12 cellular contexts compared by ENCODE assay signal in the genomic region with DNA sequence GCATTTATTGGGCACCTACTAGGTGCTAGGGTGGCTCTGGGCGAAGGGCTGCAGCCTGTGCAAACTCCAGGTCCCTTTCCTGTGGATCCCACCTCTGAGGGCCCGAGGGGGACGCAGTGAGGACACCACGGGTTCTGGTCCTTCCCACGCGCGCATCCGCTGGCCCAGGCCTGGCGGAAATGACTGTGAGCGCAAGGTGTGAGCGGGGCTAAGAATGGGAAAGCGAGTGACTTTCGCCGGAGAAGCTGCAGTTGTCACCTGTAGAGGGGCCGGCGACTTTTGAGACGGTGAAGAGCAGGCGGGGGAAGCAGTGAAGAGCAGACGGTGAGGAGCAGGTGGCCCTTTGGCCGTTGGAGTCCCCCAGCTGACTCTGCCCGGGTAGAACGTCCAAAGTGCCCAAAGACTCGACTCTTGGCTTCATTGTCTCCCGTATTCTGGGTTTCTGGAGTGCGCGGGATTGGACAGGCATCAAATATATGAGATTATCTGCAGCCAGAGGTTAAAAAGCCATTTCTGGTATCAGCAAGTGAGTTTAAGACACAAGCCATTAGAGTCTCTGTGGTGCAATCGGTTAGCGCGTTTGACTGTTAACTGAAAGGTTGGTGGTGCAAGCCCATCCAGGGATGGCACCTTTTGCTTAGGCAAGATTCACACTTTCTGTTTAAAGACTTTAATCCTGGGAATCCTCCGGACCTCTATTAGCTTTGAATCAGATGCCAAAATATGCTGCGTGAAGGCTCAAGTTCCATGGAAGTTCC. TPM values are rescaled to one million over a fixed set of nuclear protein-coding genes. Genes with fewer than 3 reads are reported as not detected.
DNase-seq lines count a peak whose midpoint lies in the region; ATAC-seq and TF ChIP-seq lines count a peak whose summit lies in the region.
"Not testable (repeated sequence)": the region's sequence is repeated elsewhere in the genome, so short reads cannot be mapped to it uniquely, and the experiment has no call there.
"Had no signal": no experiment of that assay in that cellular context is flagged by ENCODE, and none has a peak within 500 bp of the region (broad histone marks: within the 10 kb centered on the region; RNA-seq: fewer than 3 reads in every experiment).

No MANE protein-coding gene starts in this region.

- H2AFZ ChIP-seq in H9 (ENCODE audit: low read length) = not testable (repeated sequence)

- not testable (repeated sequence) for H3K23me2 ChIP-seq in H9 (ENCODE audit: insufficient read length, low read depth, low read length, poor library complexity, severe bottlenecking)

- not testable (repeated sequence) for H3K79me2 ChIP-seq in H9 (ENCODE audit: insufficient read depth, low read length)

- H4K20me1 ChIP-seq in H9 (ENCODE audit: control insufficient read depth, insufficient read depth, insufficient read length) = not testable (repeated sequence)

- not testable (repeated sequence) for H2BK5ac ChIP-seq in H9 (ENCODE audit: insufficient read length, low read length)

- DNase-seq in CD4-positive, CD25-positive, alpha-beta regulatory T cell; activated T-cell treated with anti-CD3 and anti-CD28 coated beads, Interleukin-2, amount 50 U/mL, for 24 hours; effector memory CD8-positive, alpha-beta T cell; left lobe of liver (ENCODE audit: low spot score): not testable (repeated sequence)
- DNase-seq in H9 = peak; percentile 30
- DNase-seq in SIG-M5 treated with dmso at 0.1 percent for 504 hours (lab: John Stamatoyannopoulos, UW; ENCODE audit: unreplicated experiment) = peak; percentile 31
- peak; percentile 56 for DNase-seq in natural killer cell treated with Interleukin-12 subunit alpha and Interleukin-12 subunit beta and Interleukin-15 and Interleukin-18, amount 100 ng/mL, for 72 hours (ENCODE audit: low spot score)
- peak; percentile 61 for DNase-seq in upper lobe of right lung

- not testable (repeated sequence) for H3K27me3 Mint-ChIP-seq in CD4-positive, CD25-positive, alpha-beta regulatory T cell; H9 (ENCODE audit: low read depth); activated T-cell treated with anti-CD3 and anti-CD28 coated beads, Interleukin-2, amount 50 U/mL, for 24 hours; effector memory CD8-positive, alpha-beta T cell; natural killer cell treated with Interleukin-12 subunit alpha and Interleukin-12 subunit beta and Interleukin-15 and Interleukin-18, amount 100 ng/mL, for 72 hours

- H3K4me3 ChIP-seq in CD4-positive, CD25-positive, alpha-beta regulatory T cell (ENCODE audit: low read depth, low read length); upper lobe of right lung: not testable (repeated sequence)

- not testable (repeated sequence) for H2BK20ac ChIP-seq in H9 (ENCODE audit: low read depth, low read length, poor library complexity, severe bottlenecking)

- H3K36me3 ChIP-seq in CD4-positive, CD25-positive, alpha-beta regulatory T cell (ENCODE audit: control insufficient read depth, insufficient read depth, low read length); upper lobe of right lung: not testable (repeated sequence)

- not testable (repeated sequence) for H3K79me1 ChIP-seq in H9 (ENCODE audit: insufficient read depth, low read depth, low read length, poor library complexity, severe bottlenecking)

- not testable (repeated sequence) for H2BK120ac ChIP-seq in H9 (ENCODE audit: low read depth, low read length, poor library complexity, severe bottlenecking)

- H3K56ac ChIP-seq in H9 (ENCODE audit: insufficient read length, low read depth, low read length) = not testable (repeated sequence)

- peak overlapping the region in 1 of 4 donors; percentile 7 for H3K4me3 Mint-ChIP-seq in CD4-positive, CD25-positive, alpha-beta regulatory T cell
- not testable (repeated sequence) for H3K4me3 Mint-ChIP-seq in H9; activated T-cell treated with anti-CD3 and anti-CD28 coated beads, Interleukin-2, amount 50 U/mL, for 24 hours; effector memory CD8-positive, alpha-beta T cell; natural killer cell treated with Interleukin-12 subunit alpha and Interleukin-12 subunit beta and Interleukin-15 and Interleukin-18, amount 100 ng/mL, for 72 hours

- not testable (repeated sequence) for H2BK15ac ChIP-seq in H9 (ENCODE audit: low read depth, low read length)

- H4K91ac ChIP-seq in H9 (ENCODE audit: insufficient read length, low read depth, low read length) = not testable (repeated sequence)

- not testable (repeated sequence) for TF ChIP-seq CTCF in H9 (conservative IDR thresholded peaks at IDR 0.05); upper lobe of right lung (IDR thresholded peaks at IDR 0.05)

- H3K18ac ChIP-seq in H9 (ENCODE audit: insufficient read length, low read depth, low read length) = not testable (repeated sequence)

- not testable (repeated sequence) for ATAC-seq in CD4-positive, CD25-positive, alpha-beta regulatory T cell (ENCODE audit: low read depth in 2 of 2); effector memory CD8-positive, alpha-beta T cell (replicated peaks); natural killer cell treated with Interleukin-12 subunit alpha and Interleukin-12 subunit beta and Interleukin-15 and Interleukin-18, amount 100 ng/mL, for 72 hours; upper lobe of right lung
- peak; percentile 12 for ATAC-seq in left lobe of liver

- not testable (repeated sequence) for H3K9me3 Mint-ChIP-seq in CD4-positive, CD25-positive, alpha-beta regulatory T cell; H9; activated T-cell treated with anti-CD3 and anti-CD28 coated beads, Interleukin-2, amount 50 U/mL, for 24 hours; effector memory CD8-positive, alpha-beta T cell; natural killer cell treated with Interleukin-12 subunit alpha and Interleukin-12 subunit beta and Interleukin-15 and Interleukin-18, amount 100 ng/mL, for 72 hours

- H3K23ac ChIP-seq in H9 (ENCODE audit: insufficient read length, low read depth, low read length) = not testable (repeated sequence)

- H3K9ac ChIP-seq in H9 (ENCODE audit: extremely low read depth, insufficient read length, low read length) = not testable (repeated sequence)

- H2AK5ac ChIP-seq in H9 (ENCODE audit: insufficient read length, low read length) = not testable (repeated sequence)

- intact Hi-C loops in upper lobe of right lung (cut with DNase I) = not testable (repeated sequence)

- not testable (repeated sequence) for H3T11ph ChIP-seq in H9 (ENCODE audit: low read length)

- peaks cover 0 to 36% (median 12%) of the 10 kb centered on the region in 4 donors for H3K4me1 Mint-ChIP-seq in CD4-positive, CD25-positive, alpha-beta regulatory T cell
- peaks cover 16 to 21% of the 10 kb centered on the region in 2 experiments for H3K4me1 Mint-ChIP-seq in H9
- H3K4me1 Mint-ChIP-seq in activated T-cell treated with anti-CD3 and anti-CD28 coated beads, Interleukin-2, amount 50 U/mL, for 24 hours (ENCODE audit: low read depth) = peaks cover 35% of the 10 kb centered on the region
- peaks cover 23 to 31% of the 10 kb centered on the region in 2 donors for H3K4me1 Mint-ChIP-seq in effector memory CD8-positive, alpha-beta T cell (ENCODE audit: low read depth in 2 of 2)
- peaks cover 22 to 29% of the 10 kb centered on the region in 2 donors for H3K4me1 Mint-ChIP-seq in natural killer cell treated with Interleukin-12 subunit alpha and Interleukin-12 subunit beta and Interleukin-15 and Interleukin-18, amount 100 ng/mL, for 72 hours (ENCODE audit: low read depth in 2 of 2)

- not testable (repeated sequence) for H3K4ac ChIP-seq in H9 (ENCODE audit: low read depth, low read length)

- not testable (repeated sequence) for H3K4me2 ChIP-seq in H9 (ENCODE audit: insufficient read depth, insufficient read length, low read length)

- WGBS in H9 (ENCODE audit: extremely low coverage, insufficient read length, low lambda C conversion rate) = no CpG with 5 or more reads among the region's 31 CpGs

- H4K8ac ChIP-seq in H9 (replicated peaks; ENCODE audit: insufficient read length, low read depth, low read length) = not testable (repeated sequence)

- H3K9me3 ChIP-seq in CD4-positive, CD25-positive, alpha-beta regulatory T cell (ENCODE audit: control insufficient read depth in 2 of 2, low read length in 2 of 2); H9 (ENCODE audit: control insufficient read depth, low read depth, low read length); upper lobe of right lung: not testable (repeated sequence)

- not testable (repeated sequence) for H3K27ac ChIP-seq in CD4-positive, CD25-positive, alpha-beta regulatory T cell (ENCODE audit: insufficient read depth, low read length, poor library complexity, severe bottlenecking); H9 (ENCODE audit: insufficient read length, low read depth, low read length); upper lobe of right lung

- H2BK12ac ChIP-seq in H9 (ENCODE audit: insufficient read length, low read depth, low read length) = not testable (repeated sequence)

- not testable (repeated sequence) for H4K5ac ChIP-seq in H9 (ENCODE audit: insufficient read length, low read depth, low read length)

- H3K27ac Mint-ChIP-seq in CD4-positive, CD25-positive, alpha-beta regulatory T cell = peak overlapping the region in 2 of 3 donors; percentile 26 to 51
- H3K27ac Mint-ChIP-seq in H9 = peak overlapping the region in 2 of 3 experiments; percentile 44 to 72; a peak in 2 of 7 replicates
- peak overlapping the region; percentile 63 for H3K27ac Mint-ChIP-seq in activated T-cell treated with anti-CD3 and anti-CD28 coated beads, Interleukin-2, amount 50 U/mL, for 24 hours
- H3K27ac Mint-ChIP-seq in effector memory CD8-positive, alpha-beta T cell = peak overlapping the region; percentile 66 to 68
- H3K27ac Mint-ChIP-seq in natural killer cell treated with Interleukin-12 subunit alpha and Interleukin-12 subunit beta and Interleukin-15 and Interleukin-18, amount 100 ng/mL, for 72 hours = peak overlapping the region in 1 of 2 donors; percentile 74

- H3K4me1 ChIP-seq in CD4-positive, CD25-positive, alpha-beta regulatory T cell (ENCODE audit: control insufficient read depth, insufficient read depth, low read length, poor library complexity, severe bottlenecking); H9 (ENCODE audit: insufficient read depth, low read length); upper lobe of right lung: not testable (repeated sequence)

- not testable (repeated sequence) for H3K36me3 Mint-ChIP-seq in CD4-positive, CD25-positive, alpha-beta regulatory T cell; H9 (ENCODE audit: insufficient read depth in 1 of 3, low read depth in 3 of 3); activated T-cell treated with anti-CD3 and anti-CD28 coated beads, Interleukin-2, amount 50 U/mL, for 24 hours (ENCODE audit: low read depth); natural killer cell treated with Interleukin-12 subunit alpha and Interleukin-12 subunit beta and Interleukin-15 and Interleukin-18, amount 100 ng/mL, for 72 hours
- H3K36me3 Mint-ChIP-seq in effector memory CD8-positive, alpha-beta T cell (ENCODE audit: insufficient read depth) = peaks cover 18% of the 10 kb centered on the region

- not testable (repeated sequence) for H3K27me3 ChIP-seq in CD4-positive, CD25-positive, alpha-beta regulatory T cell (ENCODE audit: control insufficient read depth, insufficient read depth, low read length); H9 (ENCODE audit: insufficient read depth, low read length); upper lobe of right lung

- not testable (repeated sequence) for H3K14ac ChIP-seq in H9 (ENCODE audit: insufficient read depth, low read length)

RNA-seq across cellular contexts. Expression of a gene that starts 55.4 kb away (rescaled TPM):
- not detected for total RNA-seq in CD4-positive, CD25-positive, alpha-beta regulatory T cell
- under 1 TPM in 1 of 4 donors, not detected in 3; 0.40 TPM for polyA plus RNA-seq in CD4-positive, CD25-positive, alpha-beta regulatory T cell
- total RNA-seq in H9 (2021) (not detected in 2 replicates), left lobe of liver (not detected), upper lobe of right lung (1.5 TPM)
- 1 to 10 TPM in 1 of 2 donors, not detected in 1; 1.7 TPM for total RNA-seq in natural killer cell treated with Interleukin-12 subunit alpha and Interleukin-12 subunit beta and Interleukin-15 and Interleukin-18, amount 100 ng/mL, for 72 hours
- total RNA-seq: CD8-positive, alpha-beta T cell; IMR-90 had no signal
- polyA plus RNA-seq: AG04450, H1, IMR-90 had no signal
